In genomic region chr1:150067184-150068182, GRCh38 we compare ENCODE assay signal across 8 cellular contexts. TPM values are rescaled to one million over a fixed set of nuclear protein-coding genes. Genes with fewer than 3 reads are reported as not detected.
DNase-seq lines count a peak whose midpoint lies in the region; ATAC-seq and TF ChIP-seq lines count a peak whose summit lies in the region.

TSS of gene VPS45 (plus strand) at chr1:150067776. CDS start at chr1:150067858, 82 bp downstream.

- H3K4me3 ChIP-seq in SU-DHL-6 (ENCODE audit: insufficient read depth, low read length, poor library complexity, severe bottlenecking) (peak within 1 kb of the TSS; percentile 75), parathyroid adenoma (ENCODE audit: low read depth, low read length) (peak within 1 kb of the TSS; percentile 98), tibial nerve (peak within 1 kb of the TSS; percentile 57 to 82 (median 66))

- peak within 1 kb of the TSS; percentile 65 for H3K27ac ChIP-seq in SU-DHL-6 (ENCODE audit: low read depth, low read length)
- H3K27ac ChIP-seq in parathyroid adenoma, result peak within 1 kb of the TSS; percentile 92
- H3K27ac ChIP-seq in tibial nerve, result peak within 1 kb of the TSS; percentile 81 to 94 (median 92)

- peak in 1 of 2 donors; percentile 50 for TF ChIP-seq POLR2A in tibial nerve (IDR thresholded peaks at IDR 0.05)

- peak within 1 kb of the TSS; percentile 93 for H3K27ac Mint-ChIP-seq in activated naive CD8-positive, alpha-beta T cell treated with anti-CD3 and anti-CD28 coated beads, Interleukin-2, amount 10 ng/mL, durations not matched to agents 7 days and 5 days

- H3K79me2 ChIP-seq in SU-DHL-6 (ENCODE audit: insufficient read depth, low read length) (no peaks in the 10 kb centered on the region), parathyroid adenoma (no peaks in the 10 kb centered on the region)

- no peak for TF ChIP-seq CTCF in SU-DHL-6 (IDR thresholded peaks at IDR 0.05; ENCODE audit: insufficient read depth, low read length, poor library complexity, severe bottlenecking)
- TF ChIP-seq CTCF in parathyroid adenoma (IDR thresholded peaks at IDR 0.05), result no peak
- peak in 2 of 5 experiments; percentile 49 to 59 for TF ChIP-seq CTCF in tibial nerve (IDR thresholded peaks at IDR 0.05)

- DNase-seq in GM04504 (ENCODE audit: low read depth), result peak; percentile 78
- DNase-seq in NCI-H1105 (lab: John Stamatoyannopoulos, UW), result peak; percentile 92
- peak; percentile 84 for DNase-seq in activated naive CD8-positive, alpha-beta T cell treated with anti-CD3 and anti-CD28 coated beads, Interleukin-2, amount 10 ng/mL, durations not matched to agents 7 days and 5 days
- DNase-seq in Right ventricle myocardium superior, result peak; percentile 93
- DNase-seq in tibial nerve (ENCODE audit: low spot score in 2 of 2), result peak; percentile 74 to 78

- H3K4me1 Mint-ChIP-seq in activated naive CD8-positive, alpha-beta T cell treated with anti-CD3 and anti-CD28 coated beads, Interleukin-2, amount 10 ng/mL, durations not matched to agents 7 days and 5 days, result peaks cover 31% of the 10 kb centered on the region

- H3K36me3 ChIP-seq in SU-DHL-6 (ENCODE audit: low read length) (no peaks in the 10 kb centered on the region), parathyroid adenoma (ENCODE audit: control insufficient read depth, insufficient read depth, low read length) (no peaks in the 10 kb centered on the region), tibial nerve (peaks cover 0 to 21% (median 0%) of the 10 kb centered on the region in 3 donors)

- ATAC-seq in HG02571 (IDR thresholded peaks at IDR 0.05; ENCODE audit: unreplicated experiment) (peak; percentile 92), Right ventricle myocardium superior (ENCODE audit: poor library complexity) (peak; percentile 98)
- ATAC-seq in activated naive CD8-positive, alpha-beta T cell treated with anti-CD3 and anti-CD28 coated beads, Interleukin-2, amount 10 ng/mL, durations not matched to agents 7 days and 5 days (ENCODE audit: low read depth), result peak; percentile 97

- H3K9me3 ChIP-seq in SU-DHL-6 (ENCODE audit: insufficient read depth, low read length), result no peaks in the 10 kb centered on the region
- no peaks in the 10 kb centered on the region for H3K9me3 ChIP-seq in parathyroid adenoma (ENCODE audit: control insufficient read depth, low read length)
- no peaks in the 10 kb centered on the region for H3K9me3 ChIP-seq in tibial nerve

- POLR2A ChIA-PET in activated naive CD8-positive, alpha-beta T cell treated with anti-CD3 and anti-CD28 coated beads, Interleukin-2, amount 10 ng/mL, durations not matched to agents 7 days and 5 days (lab: Charles Lee), result interaction anchor here (0.6 to 5.3 kb wide), 14 partner anchors 22 to 224 kb away, joined by 3 to 47 read pairs (median 4); partner anchors contain the start of gene OTUD7B

- H3K9me2 ChIP-seq in SU-DHL-6 (replicated peaks; ENCODE audit: insufficient read depth, low read length), result no peaks in the 10 kb centered on the region

- H3K27me3 ChIP-seq in SU-DHL-6 (ENCODE audit: low read length) (0 out of 2 replicates have a peak, but pooled peaks cover 4% of the 10 kb centered on the region), parathyroid adenoma (ENCODE audit: control insufficient read depth, insufficient read depth, low read length) (no peaks in the 10 kb centered on the region), tibial nerve (no peaks in the 10 kb centered on the region)

- H3K9ac ChIP-seq in SU-DHL-6 (ENCODE audit: low read length) (peak within 1 kb of the TSS; percentile 77), parathyroid adenoma (no peak within 1 kb of the TSS)

- peaks cover 14% of the 10 kb centered on the region for H3K36me3 Mint-ChIP-seq in activated naive CD8-positive, alpha-beta T cell treated with anti-CD3 and anti-CD28 coated beads, Interleukin-2, amount 10 ng/mL, durations not matched to agents 7 days and 5 days

- peaks cover 22% of the 10 kb centered on the region for H3F3A ChIP-seq in SU-DHL-6 (ENCODE audit: insufficient read depth)

- H3K9me3 Mint-ChIP-seq in activated naive CD8-positive, alpha-beta T cell treated with anti-CD3 and anti-CD28 coated beads, Interleukin-2, amount 10 ng/mL, durations not matched to agents 7 days and 5 days, result no peaks in the 10 kb centered on the region

- peaks cover 2% of the 10 kb centered on the region; the same call in 1 of the 2 replicates for H4K20me1 ChIP-seq in SU-DHL-6 (ENCODE audit: low read depth, low read length)

- peak; percentile 8 to 83 for TF ChIP-seq EP300 in tibial nerve (IDR thresholded peaks at IDR 0.05)

- peak within 1 kb of the TSS; percentile 94 for H2AFZ ChIP-seq in SU-DHL-6 (ENCODE audit: low read depth, low read length, severe bottlenecking)
- H2AFZ ChIP-seq in parathyroid adenoma, result peak within 1 kb of the TSS; percentile 95

- H3K4me1 ChIP-seq in parathyroid adenoma (peaks cover 2% of the 10 kb centered on the region), tibial nerve (peaks cover 0 to 33% (median 12%) of the 10 kb centered on the region in 4 donors)

- H3K4me2 ChIP-seq in SU-DHL-6 (ENCODE audit: low read depth, low read length, poor library complexity, severe bottlenecking) (peak within 1 kb of the TSS; percentile 92), parathyroid adenoma (ENCODE audit: low read length) (peak within 1 kb of the TSS; percentile 100)

- 1% methylated on average over 32 to 47 of the region's 47 CpGs for WGBS in tibial nerve, 2 donors

- intact Hi-C loops in Right ventricle myocardium superior (cut with DNase I), result loop anchor here (2.0 kb wide), 1 partner anchor 57 kb away; the partner anchor contains the start of gene OTUD7B

- peak within 1 kb of the TSS; percentile 95 for H3K4me3 Mint-ChIP-seq in activated naive CD8-positive, alpha-beta T cell treated with anti-CD3 and anti-CD28 coated beads, Interleukin-2, amount 10 ng/mL, durations not matched to agents 7 days and 5 days

- H3K27me3 Mint-ChIP-seq in activated naive CD8-positive, alpha-beta T cell treated with anti-CD3 and anti-CD28 coated beads, Interleukin-2, amount 10 ng/mL, durations not matched to agents 7 days and 5 days, result no peaks in the 10 kb centered on the region

RNA-seq across cellular contexts. Expression of gene VPS45, which starts in this region (rescaled TPM):
- 10 to 100 TPM; 41.1 to 42.6 TPM for total RNA-seq in activated naive CD8-positive, alpha-beta T cell treated with anti-CD3 and anti-CD28 coated beads, Interleukin-2, amount 10 ng/mL, durations not matched to agents 7 days and 5 days
- total RNA-seq in Right ventricle myocardium superior (48.9 TPM), tibial nerve (10 to 100 TPM; 32.6 to 41.2 (median 37.1) TPM)

Comparison
In these comparisons a context has a peak if more than half of its experiments do, and no peak if none do; other contexts are left out.
1. Peak in every context shown above with its lines: DNase-seq, ATAC-seq, H3K4me3 ChIP-seq and H3K27ac ChIP-seq.